ENCODE assay signal across 7 cellular contexts in genomic region chr13:21625366-21625765, GRCh38. TPM values are rescaled to one million over a fixed set of nuclear protein-coding genes. Genes with fewer than 3 reads are reported as not detected.
A peak's percentile ranks its signal among the peaks of the same experiment; 100 is the strongest.
DNase-seq lines count a peak whose midpoint lies in the region; ATAC-seq and TF ChIP-seq lines count a peak whose summit lies in the region.

No MANE protein-coding gene starts in this region.

- H3K36me3 ChIP-seq in PC-3 (ENCODE audit: low read depth, low read length) (no peaks in the 10 kb centered on the region), upper lobe of right lung (no peaks in the 10 kb centered on the region), vagina (no peaks in the 10 kb centered on the region)

- no peaks in the 10 kb centered on the region for H3F3A ChIP-seq in PC-3 (ENCODE audit: low read length, unreplicated experiment)

- H4K20me1 ChIP-seq in PC-3 (ENCODE audit: low read length) = no peaks in the 10 kb centered on the region

- no peak overlapping the region for H3K9ac ChIP-seq in PC-3 (ENCODE audit: low read length)

- CTCF ChIA-PET in PC-3 (lab: Charles Lee) = interaction anchor here (1.0 kb wide), 1 partner anchor 13 kb away, joined by 5 read pairs; no protein-coding TSS in a partner anchor

- TF ChIP-seq POLR2A in vagina (IDR thresholded peaks at IDR 0.05) = no peak

- no TSS peak for BruUV-seq in PC-3 (replicated peaks; lab: Mats Ljungman, UMichigan)

- intact Hi-C loops in PC-3 (cut with micrococcal nuclease) = loop anchor here (1.0 to 2.0 kb wide), 3 partner anchors 653 to 1171 kb away; no protein-coding TSS in a partner anchor
- intact Hi-C loops in upper lobe of right lung (cut with DNase I) = no loop called here
- intact Hi-C loops in vagina (cut with DNase I) = no loop called here

- H3K4me1 ChIP-seq in PC-3 (ENCODE audit: insufficient read depth, low read length) = no peaks in the 10 kb centered on the region
- no peaks in the 10 kb centered on the region for H3K4me1 ChIP-seq in upper lobe of right lung
- H3K4me1 ChIP-seq in vagina = no peaks in the 10 kb centered on the region

- H2AFZ ChIP-seq in PC-3 (ENCODE audit: low read length) = no peak overlapping the region

- TF ChIP-seq CTCF in PC-3 (conservative IDR thresholded peaks at IDR 0.05; ENCODE audit: low read depth, low read length) (peak; percentile 79), fibroblast of mammary gland (conservative IDR thresholded peaks at IDR 0.05; ENCODE audit: control insufficient read depth, insufficient read depth, low read depth, low read length) (peak; percentile 50), upper lobe of right lung (IDR thresholded peaks at IDR 0.05) (peak; percentile 41), vagina (IDR thresholded peaks at IDR 0.05) (no peak)

- in situ Hi-C loops in G401 (cut with HindIII; ENCODE audit: low sequenced_read_pairs) = no loop called here

- H3K9me2 ChIP-seq in PC-3 (replicated peaks; ENCODE audit: low read length) = no peaks in the 10 kb centered on the region

- POLR2A ChIA-PET in PC-3 (lab: Charles Lee; ENCODE audit: unreplicated experiment) = no interaction called here

- DNase-seq in G401 (ENCODE audit: low spot score) (peak; percentile 41), PC-3 (peak; percentile 59), fibroblast of mammary gland (ENCODE audit: low read depth) (peak; percentile 42), upper lobe of right lung (no peak), vagina (ENCODE audit: extremely low spot score in 2 of 2) (no peak), KG1 (lab: John Stamatoyannopoulos, UW) (no peak)

- no peaks in the 10 kb centered on the region for H3K79me2 ChIP-seq in PC-3 (ENCODE audit: low read length)

- H3K9me3 ChIP-seq in PC-3 (ENCODE audit: low read length) = no peaks in the 10 kb centered on the region
- H3K9me3 ChIP-seq in upper lobe of right lung = no peaks in the 10 kb centered on the region
- no peaks in the 10 kb centered on the region for H3K9me3 ChIP-seq in vagina

- ATAC-seq in HG03565 (IDR thresholded peaks at IDR 0.05; ENCODE audit: unreplicated experiment) = peak; percentile 53
- peak; percentile 94 for ATAC-seq in PC-3
- ATAC-seq in upper lobe of right lung = peak; percentile 65

- H3K27me3 ChIP-seq in PC-3 (ENCODE audit: low read length) (peaks cover 21% of the 10 kb centered on the region), upper lobe of right lung (no peaks in the 10 kb centered on the region), vagina (no peaks in the 10 kb centered on the region)

- H3K4me3 ChIP-seq in PC-3 (ENCODE audit: low read length) (no peak overlapping the region), fibroblast of mammary gland (ENCODE audit: control insufficient read depth, low read depth, low read length) (no peak overlapping the region), upper lobe of right lung (no peak overlapping the region), vagina (no peak overlapping the region)

- H3K27ac ChIP-seq in PC-3 (ENCODE audit: low read length) (no peak overlapping the region), upper lobe of right lung (no peak overlapping the region), vagina (no peak overlapping the region)

- peak overlapping the region; percentile 21; the same call in 1 of the 2 replicates for H3K4me2 ChIP-seq in PC-3 (ENCODE audit: low read length)

RNA-seq across cellular contexts. Expression of gene MICU2, which starts 21.4 kb away (rescaled TPM):
- total RNA-seq in G401 (2014; rRNA removed; shearing (Covaris generic)) = 75.6 and 97.0 TPM in 2 replicates
- total RNA-seq in PC-3 (2014; rRNA removed) (53.3 and 69.9 TPM in 2 replicates), upper lobe of right lung (30.7 TPM), vagina (61.9 TPM)

RNA-seq across cellular contexts. Expression of gene FGF9, which starts 45.5 kb away (rescaled TPM):
- not detected in 2 replicates for total RNA-seq in G401 (2014; rRNA removed; shearing (Covaris generic))
- total RNA-seq in PC-3 (2014; rRNA removed) (not detected in 2 replicates), upper lobe of right lung (2.7 TPM), vagina (0.25 TPM)

Comparison
In these comparisons a context has a peak if more than half of its experiments do, and no peak if none do; other contexts are left out.
1. DNase-seq: peak in G401 (single experiment), PC-3 (single experiment) and fibroblast of mammary gland (single experiment); none in upper lobe of right lung (single experiment), vagina (0 of 2) and KG1 (single experiment).
2. CTCF ChIP-seq: peak in PC-3 (single experiment), fibroblast of mammary gland (single experiment) and upper lobe of right lung (single experiment); none in vagina (0 of 3).
3. Peak in every context shown above with its lines, with median percentiles within 50 percentile points of each other: ATAC-seq.